Comparison of ENCODE assay signal across 8 cellular contexts in the genomic region with DNA sequence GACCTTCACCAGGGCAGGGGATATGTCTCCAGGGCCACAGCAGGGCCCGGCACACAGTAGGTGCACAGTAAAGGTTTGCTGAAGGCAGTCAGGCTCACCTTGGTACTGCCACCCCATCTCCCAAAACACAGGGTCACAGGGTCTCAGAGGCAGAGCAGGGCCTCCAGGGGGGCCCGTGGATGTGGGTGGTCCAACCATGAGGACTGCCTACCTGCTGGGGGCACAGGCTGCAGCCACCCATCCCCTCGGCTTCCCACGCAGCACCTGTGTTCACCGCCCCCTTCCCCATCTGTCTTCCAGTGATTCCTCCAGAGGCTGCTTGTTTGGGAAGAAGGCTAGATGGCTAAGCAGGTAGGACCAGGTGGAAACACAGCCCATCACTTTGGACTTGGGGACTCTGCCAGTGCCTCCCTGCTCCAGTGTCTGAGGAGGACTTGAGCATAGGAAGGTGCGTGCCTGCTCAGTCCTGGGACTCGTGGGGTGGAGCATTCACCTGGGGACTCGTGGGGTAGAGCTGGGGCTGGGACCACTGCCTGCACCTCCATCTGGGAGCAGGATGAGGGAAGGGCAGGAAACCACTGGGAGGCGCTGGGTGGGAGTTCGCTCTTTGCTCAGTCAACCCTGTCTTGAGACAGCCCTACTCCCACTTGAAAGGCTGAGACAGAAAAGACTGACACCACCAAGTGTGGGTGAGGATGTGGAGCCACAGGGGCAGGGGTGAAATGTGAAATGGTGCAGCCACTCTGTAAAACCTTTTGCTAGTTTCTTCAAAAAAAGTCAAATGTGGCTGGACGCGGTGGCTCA. TPM values are rescaled to one million over a fixed set of nuclear protein-coding genes. Genes with fewer than 3 reads are reported as not detected.
DNase-seq lines count a peak whose midpoint lies in the region; ATAC-seq and TF ChIP-seq lines count a peak whose summit lies in the region.

No MANE protein-coding gene starts in this region.

- no peaks in the 10 kb centered on the region for H3K36me3 Mint-ChIP-seq in CD4-positive, alpha-beta T cell (ENCODE audit: low read depth)
- no peaks in the 10 kb centered on the region for H3K36me3 Mint-ChIP-seq in IgD-negative memory B cell
- H3K36me3 Mint-ChIP-seq in neural crest cell (ENCODE audit: low read depth) = no peaks in the 10 kb centered on the region

- H3K4me3 Mint-ChIP-seq in CD4-positive, alpha-beta T cell = peak overlapping the region; percentile 68
- peak overlapping the region in 3 of 4 donors; percentile 56 to 68 (median 64) for H3K4me3 Mint-ChIP-seq in IgD-negative memory B cell
- H3K4me3 Mint-ChIP-seq in neural crest cell = peak overlapping the region; percentile 67

- H3K4me3 ChIP-seq in coronary artery = no peak overlapping the region

- TF ChIP-seq CTCF in CD4-positive, alpha-beta T cell (IDR thresholded peaks at IDR 0.05) = no peak
- TF ChIP-seq CTCF in coronary artery (IDR thresholded peaks at IDR 0.05) (no peak), neural crest cell (conservative IDR thresholded peaks at IDR 0.05) (no peak)

- no peak overlapping the region for H3K27ac Mint-ChIP-seq in CD4-positive, alpha-beta T cell
- H3K27ac Mint-ChIP-seq in IgD-negative memory B cell (no peak overlapping the region), neural crest cell (ENCODE audit: unreplicated experiment) (peak overlapping the region; percentile 75)

- CTCF ChIA-PET in CD4-positive, alpha-beta T cell (lab: Charles Lee) = interaction anchor here (1.2 kb wide), 1 partner anchor 135 kb away, joined by 3 read pairs; no protein-coding TSS in a partner anchor

- no peak for ATAC-seq in CD4-positive, alpha-beta T cell (ENCODE audit: poor library complexity)
- ATAC-seq in HG03097 (IDR thresholded peaks at IDR 0.05; ENCODE audit: low FRiP score, unreplicated experiment) = no peak

- no peak for DNase-seq in CD4-positive, alpha-beta T cell
- DNase-seq in coronary artery (ENCODE audit: low spot score) (peak; percentile 78), neural crest cell (ENCODE audit: low read depth, low spot score) (no peak), hippocampal formation (lab: John Stamatoyannopoulos, UW) (no peak), NOMO-1 treated with DMSO at 0.1 percent for 48 hours (lab: John Stamatoyannopoulos, UW; ENCODE audit: unreplicated experiment) (no peak), cerebellar nuclear complex (lab: John Stamatoyannopoulos, UW) (no peak)

- intact Hi-C loops in CD4-positive, alpha-beta T cell (cut with DNase I, micrococcal nuclease) = loop anchor here in 1 of 2 experiments (5.0 kb wide), 2 partner anchors 133 to 472 kb away; no protein-coding TSS in a partner anchor

- no peaks in the 10 kb centered on the region for H3K9me3 ChIP-seq in CD4-positive, alpha-beta T cell (ENCODE audit: control insufficient read depth, low read length)

- H3K27me3 ChIP-seq in CD4-positive, alpha-beta T cell (ENCODE audit: control insufficient read depth, insufficient read depth, low read length) = no peaks in the 10 kb centered on the region

- H3K4me1 Mint-ChIP-seq in CD4-positive, alpha-beta T cell (ENCODE audit: low read depth) = peaks cover 17% of the 10 kb centered on the region
- peaks cover 6 to 9% (median 6%) of the 10 kb centered on the region in 3 donors for H3K4me1 Mint-ChIP-seq in IgD-negative memory B cell
- H3K4me1 Mint-ChIP-seq in neural crest cell = peaks cover 62% of the 10 kb centered on the region

- POLR2A ChIA-PET in CD4-positive, alpha-beta T cell (lab: Charles Lee) = no interaction called here

- no peaks in the 10 kb centered on the region for H3K9me3 Mint-ChIP-seq in CD4-positive, alpha-beta T cell
- H3K9me3 Mint-ChIP-seq in IgD-negative memory B cell (no peaks in the 10 kb centered on the region), neural crest cell (no peaks in the 10 kb centered on the region)

- H3K27ac ChIP-seq in CD4-positive, alpha-beta T cell (ENCODE audit: low read depth, low read length) = no peak overlapping the region
- H3K27ac ChIP-seq in coronary artery = peak overlapping the region; percentile 89 to 99

- H3K27me3 Mint-ChIP-seq in CD4-positive, alpha-beta T cell = no peaks in the 10 kb centered on the region
- H3K27me3 Mint-ChIP-seq in IgD-negative memory B cell (no peaks in the 10 kb centered on the region), neural crest cell (ENCODE audit: low read depth) (no peaks in the 10 kb centered on the region)

RNA-seq across cellular contexts. Expression of a gene that starts 18.8 kb away (rescaled TPM):
- 10 to 100 TPM; 61.7 to 62.5 TPM for total RNA-seq in CD4-positive, alpha-beta T cell
- 3.0 TPM for polyA plus RNA-seq in IgD-negative memory B cell
- total RNA-seq in neural crest cell = 39.4 and 44.3 TPM in 2 replicates
